ENCODE assay signal across 30 cellular contexts in genomic region chr5:93296338-93296737, GRCh38.
DNase-seq lines count a peak whose midpoint lies in the region; ATAC-seq, FAIRE-seq and TF ChIP-seq lines count a peak whose summit lies in the region.
"Had no signal": no experiment of that assay in that cellular context is flagged by ENCODE, and none has a peak within 500 bp of the region (broad histone marks: within the 10 kb centered on the region; RNA-seq: fewer than 3 reads in every experiment).

No MANE protein-coding gene starts in this region.

- no peak for TF ChIP-seq POLR2A in H54 (IDR thresholded peaks at IDR 0.05; ENCODE audit: low read depth, low read length)
- no peak for TF ChIP-seq POLR2A in IMR-90 (IDR thresholded peaks at IDR 0.05; ENCODE audit: low read depth, low read length)

- intact Hi-C loops in IMR-90 (cut with micrococcal nuclease) = no loop called here

- peak overlapping the region in 3 of 5 experiments; percentile 6 to 88 (median 68) for H3K27ac Mint-ChIP-seq in brain
- no peak overlapping the region for H3K27ac Mint-ChIP-seq in activated naive CD4-positive, alpha-beta T cell treated with anti-CD3 and anti-CD28 coated beads, Interleukin-2, amount 10 ng/mL, durations not matched to agents 7 days and 5 days
- H3K27ac Mint-ChIP-seq in chondrocyte (ENCODE audit: unreplicated experiment) = no peak overlapping the region
- H3K27ac Mint-ChIP-seq: activated CD4-positive, alpha-beta memory T cell treated with anti-CD3 and anti-CD28 coated beads, Interleukin-2, amount 10 ng/mL, durations not matched to agents 7 days and 5 days; activated naive CD8-positive, alpha-beta T cell treated with anti-CD3 and anti-CD28 coated beads, Interleukin-2, amount 10 ng/mL, durations not matched to agents 7 days and 5 days; stimulated activated naive B cell treated with anti-CD40 and anti-IgM and Interleukin-4, amounts not matched to agents 10 μg/mL and 1 μg/mL and 100 μg/mL, for 72 hours had no signal

- H4K8ac ChIP-seq in IMR-90 (ENCODE audit: low read depth in 2 of 2, low read length in 2 of 2) (no peak overlapping the region), neuronal stem cell (ENCODE audit: low read depth, low read length) (no peak overlapping the region)

- H3K23ac ChIP-seq in IMR-90 (ENCODE audit: low read depth, low read length) = no peak overlapping the region
- H3K23ac ChIP-seq in neuronal stem cell (ENCODE audit: low read depth, low read length, poor library complexity) = no peak overlapping the region

- H3K36me3 ChIP-seq in IMR-90 (ENCODE audit: control insufficient read depth, insufficient read depth, low read length) = no peaks in the 10 kb centered on the region
- no peaks in the 10 kb centered on the region for H3K36me3 ChIP-seq in neuronal stem cell (replicated peaks in 1 of 2; ENCODE audit: control insufficient read depth in 2 of 2, insufficient read depth in 2 of 2, low read length in 2 of 2)
- H3K36me3 ChIP-seq: BLaER1, sigmoid colon, suprapubic skin, upper lobe of right lung had no signal

- H3K4me1 Mint-ChIP-seq in brain (peaks cover 51% of the 10 kb centered on the region), chondrocyte (ENCODE audit: low read depth) (peaks cover 18% of the 10 kb centered on the region)
- H3K4me1 Mint-ChIP-seq in activated naive CD4-positive, alpha-beta T cell treated with anti-CD3 and anti-CD28 coated beads, Interleukin-2, amount 10 ng/mL, durations not matched to agents 7 days and 5 days = no peaks in the 10 kb centered on the region
- H3K4me1 Mint-ChIP-seq: activated CD4-positive, alpha-beta memory T cell treated with anti-CD3 and anti-CD28 coated beads, Interleukin-2, amount 10 ng/mL, durations not matched to agents 7 days and 5 days; activated naive CD8-positive, alpha-beta T cell treated with anti-CD3 and anti-CD28 coated beads, Interleukin-2, amount 10 ng/mL, durations not matched to agents 7 days and 5 days; stimulated activated naive B cell treated with anti-CD40 and anti-IgM and Interleukin-4, amounts not matched to agents 10 μg/mL and 1 μg/mL and 100 μg/mL, for 72 hours had no signal

- no peaks in the 10 kb centered on the region for H3K79me1 ChIP-seq in IMR-90 (ENCODE audit: low read depth in 1 of 2, low read length in 2 of 2)
- no peaks in the 10 kb centered on the region for H3K79me1 ChIP-seq in neuronal stem cell (ENCODE audit: low read depth, low read length)

- H3K9me3 Mint-ChIP-seq in brain (no peaks in the 10 kb centered on the region), chondrocyte (ENCODE audit: low read depth) (no peaks in the 10 kb centered on the region)
- no peaks in the 10 kb centered on the region for H3K9me3 Mint-ChIP-seq in activated naive CD4-positive, alpha-beta T cell treated with anti-CD3 and anti-CD28 coated beads, Interleukin-2, amount 10 ng/mL, durations not matched to agents 7 days and 5 days
- H3K9me3 Mint-ChIP-seq: activated CD4-positive, alpha-beta memory T cell treated with anti-CD3 and anti-CD28 coated beads, Interleukin-2, amount 10 ng/mL, durations not matched to agents 7 days and 5 days; activated naive CD8-positive, alpha-beta T cell treated with anti-CD3 and anti-CD28 coated beads, Interleukin-2, amount 10 ng/mL, durations not matched to agents 7 days and 5 days; stimulated activated naive B cell treated with anti-CD40 and anti-IgM and Interleukin-4, amounts not matched to agents 10 μg/mL and 1 μg/mL and 100 μg/mL, for 72 hours had no signal

- in situ Hi-C loops in IMR-90 (cut with MboI; ENCODE audit: low sequenced_read_pairs) = no loop called here

- no peaks in the 10 kb centered on the region for H3K27me3 ChIP-seq in IMR-90 (ENCODE audit: control insufficient read depth, insufficient read depth, low read length)
- no peaks in the 10 kb centered on the region for H3K27me3 ChIP-seq in neuronal stem cell (ENCODE audit: control insufficient read depth in 3 of 3, insufficient read depth in 3 of 3, low read depth in 1 of 3, low read length in 3 of 3)
- H3K27me3 ChIP-seq: BLaER1, sigmoid colon, suprapubic skin, upper lobe of right lung had no signal

- no peaks in the 10 kb centered on the region for H4K20me1 ChIP-seq in IMR-90 (ENCODE audit: insufficient read depth, low read length)
- H4K20me1 ChIP-seq: BLaER1 had no signal

- H3K4me3 ChIP-seq in IMR-90 (ENCODE audit: insufficient read depth, low read depth, low read length) (no peak overlapping the region), neuronal stem cell (ENCODE audit: low read length in 2 of 2) (no peak overlapping the region)
- H3K4me3 ChIP-seq: BLaER1, lung, sigmoid colon, suprapubic skin, upper lobe of right lung had no signal

- H3K4me3 Mint-ChIP-seq in brain (peak overlapping the region in 2 of 5 experiments; percentile 7 to 20), chondrocyte (ENCODE audit: unreplicated experiment) (no peak overlapping the region)
- H3K4me3 Mint-ChIP-seq in activated naive CD4-positive, alpha-beta T cell treated with anti-CD3 and anti-CD28 coated beads, Interleukin-2, amount 10 ng/mL, durations not matched to agents 7 days and 5 days = no peak overlapping the region
- H3K4me3 Mint-ChIP-seq: activated CD4-positive, alpha-beta memory T cell treated with anti-CD3 and anti-CD28 coated beads, Interleukin-2, amount 10 ng/mL, durations not matched to agents 7 days and 5 days; activated naive CD8-positive, alpha-beta T cell treated with anti-CD3 and anti-CD28 coated beads, Interleukin-2, amount 10 ng/mL, durations not matched to agents 7 days and 5 days; stimulated activated naive B cell treated with anti-CD40 and anti-IgM and Interleukin-4, amounts not matched to agents 10 μg/mL and 1 μg/mL and 100 μg/mL, for 72 hours had no signal

- H2BK12ac ChIP-seq in neuronal stem cell (ENCODE audit: low read length) = no peak overlapping the region

- TF ChIP-seq CTCF in IMR-90 (conservative IDR thresholded peaks at IDR 0.05; ENCODE audit: low read depth, low read length) (no peak), brain (conservative IDR thresholded peaks at IDR 0.05) (no peak), chondrocyte (IDR thresholded peaks at IDR 0.05) (no peak)

- H3K14ac ChIP-seq in IMR-90 (replicated peaks; ENCODE audit: low read depth, low read length) (no peak overlapping the region), neuronal stem cell (ENCODE audit: low read length) (no peak overlapping the region)

- H2AFZ ChIP-seq in IMR-90 (replicated peaks; ENCODE audit: low read length, poor library complexity) = no peak overlapping the region
- peak overlapping the region; percentile 13 for H2AFZ ChIP-seq in neuronal stem cell (ENCODE audit: low read length)

- H4K5ac ChIP-seq in IMR-90 (ENCODE audit: low read depth, low read length) = no peak overlapping the region

- TF ChIP-seq RAD21 in IMR-90 (IDR thresholded peaks at IDR 0.05; ENCODE audit: low read length) = no peak

- H3K4me2 ChIP-seq in IMR-90 (ENCODE audit: low read depth, low read length) (no peak overlapping the region), neuronal stem cell (ENCODE audit: insufficient read depth, low read length, poor library complexity, severe bottlenecking) (no peak overlapping the region)
- H3K4me2 ChIP-seq: BLaER1 had no signal

- no peak overlapping the region for H3K4ac ChIP-seq in IMR-90 (ENCODE audit: low read depth, low read length)
- no peak overlapping the region for H3K4ac ChIP-seq in neuronal stem cell (ENCODE audit: low read length)

- H3K9me1 ChIP-seq in IMR-90 (ENCODE audit: insufficient read depth, low read length) = no peaks in the 10 kb centered on the region

- ATAC-seq in IMR-90 (ENCODE audit: low read depth) = no peak
- ATAC-seq: stimulated activated naive B cell treated with anti-CD40 and anti-IgM and Interleukin-4, amounts not matched to agents 10 μg/mL and 1 μg/mL and 100 μg/mL, for 72 hours; upper lobe of right lung had no signal

- H3K9me3 ChIP-seq in IMR-90 (ENCODE audit: control insufficient read depth, insufficient read depth, low read length) (no peaks in the 10 kb centered on the region), neuronal stem cell (replicated peaks in 1 of 2; ENCODE audit: control insufficient read depth in 2 of 2, insufficient read depth in 1 of 2, low read depth in 1 of 2, low read length in 2 of 2) (no peaks in the 10 kb centered on the region)
- H3K9me3 ChIP-seq: BLaER1, sigmoid colon, suprapubic skin, upper lobe of right lung had no signal

- dilution Hi-C loops in IMR-90 (cut with HindIII; ENCODE audit: low sequenced_read_pairs, unreplicated experiment) = no loop called here

- 100% methylated on average over 1 of the region's 2 CpGs; no CpG with 5 or more reads in 1 of the 2 experiments for WGBS in IMR-90 (ENCODE audit: extremely low coverage in 2 of 2, insufficient read length in 1 of 2), 2 experiments
- no CpG with 5 or more reads among the region's 2 CpGs for WGBS in neuronal stem cell (ENCODE audit: extremely low coverage in 2 of 2, insufficient read length in 2 of 2, insufficient replicate concordance in 1 of 2), 2 donors

- no peak overlapping the region for H3K9ac ChIP-seq in IMR-90 (ENCODE audit: low read depth, low read length)
- no peak overlapping the region for H3K9ac ChIP-seq in neuronal stem cell (ENCODE audit: low read depth, low read length, poor library complexity)
- H3K9ac ChIP-seq: BLaER1 had no signal

- H3K27me3 Mint-ChIP-seq in brain (peaks cover 15% of the 10 kb centered on the region), chondrocyte (ENCODE audit: low read depth) (no peaks in the 10 kb centered on the region)
- H3K27me3 Mint-ChIP-seq in activated naive CD4-positive, alpha-beta T cell treated with anti-CD3 and anti-CD28 coated beads, Interleukin-2, amount 10 ng/mL, durations not matched to agents 7 days and 5 days = no peaks in the 10 kb centered on the region
- H3K27me3 Mint-ChIP-seq: activated CD4-positive, alpha-beta memory T cell treated with anti-CD3 and anti-CD28 coated beads, Interleukin-2, amount 10 ng/mL, durations not matched to agents 7 days and 5 days; activated naive CD8-positive, alpha-beta T cell treated with anti-CD3 and anti-CD28 coated beads, Interleukin-2, amount 10 ng/mL, durations not matched to agents 7 days and 5 days; stimulated activated naive B cell treated with anti-CD40 and anti-IgM and Interleukin-4, amounts not matched to agents 10 μg/mL and 1 μg/mL and 100 μg/mL, for 72 hours had no signal

- no peak overlapping the region for H2BK5ac ChIP-seq in IMR-90 (ENCODE audit: low read depth, low read length, poor library complexity, severe bottlenecking)
- no peak overlapping the region for H2BK5ac ChIP-seq in neuronal stem cell (ENCODE audit: low read length)

- BruUV-seq in IMR-90 (replicated peaks; lab: Mats Ljungman, UMichigan) = no TSS peak

- H2BK15ac ChIP-seq in IMR-90 (ENCODE audit: low read depth, low read length) = no peak overlapping the region
- H2BK15ac ChIP-seq in neuronal stem cell (ENCODE audit: low read length) = no peak overlapping the region

- H2AK5ac ChIP-seq in IMR-90 (ENCODE audit: low read depth, low read length) = no peak overlapping the region
- H2AK5ac ChIP-seq in neuronal stem cell (ENCODE audit: low read depth, low read length) = no peak overlapping the region

- CTCF ChIA-PET in IMR-90 (lab: Yijun Ruan, JAX) = no interaction called here
- CTCF ChIA-PET in activated naive CD4-positive, alpha-beta T cell treated with anti-CD3 and anti-CD28 coated beads, Interleukin-2, amount 10 ng/mL, durations not matched to agents 7 days and 5 days (lab: Charles Lee) = no interaction called here

- FAIRE-seq in H54 (lab: Jason Lieb, UNC) = peak; percentile 70
- FAIRE-seq: G401.6, GM18507, TTC549 had no signal

- no peak overlapping the region for H3K27ac ChIP-seq in IMR-90 (ENCODE audit: insufficient read depth, low read length)
- no peak overlapping the region for H3K27ac ChIP-seq in neuronal stem cell (replicated peaks; ENCODE audit: low read length)
- H3K27ac ChIP-seq: BLaER1, RWPE1, sigmoid colon, suprapubic skin, upper lobe of right lung had no signal

- H4K91ac ChIP-seq in IMR-90 (ENCODE audit: insufficient read depth, low read depth, low read length) (no peak overlapping the region), neuronal stem cell (ENCODE audit: low read depth, low read length, poor library complexity) (no peak overlapping the region)

- H2BK120ac ChIP-seq in IMR-90 (ENCODE audit: low read depth, low read length) (no peak overlapping the region), neuronal stem cell (ENCODE audit: low read depth, low read length) (no peak overlapping the region)

- DNase-seq in H54 (ENCODE audit: insufficient read length, low spot score) (no peak), IMR-90 (peak; percentile 17), neuronal stem cell (ENCODE audit: low spot score) (no peak), SKM-1 (lab: John Stamatoyannopoulos, UW; ENCODE audit: unreplicated experiment) (no peak), chondrocyte (ENCODE audit: low spot score) (no peak)
- DNase-seq in activated naive CD4-positive, alpha-beta T cell treated with anti-CD3 and anti-CD28 coated beads, Interleukin-2, amount 10 ng/mL, durations not matched to agents 7 days and 5 days = no peak
- no peak for DNase-seq in activated T-cell treated with anti-CD3 and anti-CD28 coated beads, Interleukin-2, amount 50 U/mL, for 48 hours
- DNase-seq: activated CD4-positive, alpha-beta memory T cell treated with anti-CD3 and anti-CD28 coated beads, Interleukin-2, amount 10 ng/mL, durations not matched to agents 7 days and 5 days; activated CD4-positive, CD25-positive, alpha-beta regulatory T cell treated with anti-CD3 and anti-CD28 coated beads, Interleukin-2, amount 50 U/mL, for 72 hours; activated effector memory CD4-positive, alpha-beta T cell treated with Interleukin-2 at 50 U/mL for 16 hours; activated naive CD8-positive, alpha-beta T cell treated with anti-CD3 and anti-CD28 coated beads, Interleukin-2, amount 10 ng/mL, durations not matched to agents 7 days and 5 days; DMS153; effector CD4-positive, alpha-beta T cell; KG1; NCI-H1417; NCI-H2081; NCI-H226; NCI-H69; posterior cingulate gyrus; sigmoid colon; stimulated activated naive B cell treated with anti-CD40 and anti-IgM and Interleukin-4, amounts not matched to agents 10 μg/mL and 1 μg/mL and 100 μg/mL, for 72 hours; upper lobe of right lung had no signal

- no peak overlapping the region for H2BK20ac ChIP-seq in IMR-90 (ENCODE audit: low read depth, low read length)

- no peak overlapping the region for H2AK9ac ChIP-seq in IMR-90 (replicated peaks; ENCODE audit: low read depth, low read length, poor library complexity)

- H3K4me1 ChIP-seq in IMR-90 (ENCODE audit: control insufficient read depth, insufficient read depth, low read length) (peaks cover 4% of the 10 kb centered on the region; the same call in 1 of the 2 replicates), neuronal stem cell (ENCODE audit: control insufficient read depth in 2 of 2, insufficient read depth in 1 of 2, low read depth in 1 of 2, low read length in 2 of 2) (peaks cover 4 to 17% of the 10 kb centered on the region in 2 donors)
- H3K4me1 ChIP-seq: sigmoid colon, suprapubic skin, upper lobe of right lung had no signal

- no peak overlapping the region for H3K56ac ChIP-seq in IMR-90 (ENCODE audit: extremely low read depth, insufficient read depth, low read length)

- no peak overlapping the region for H3K18ac ChIP-seq in IMR-90 (ENCODE audit: low read depth, low read length)
- H3K18ac ChIP-seq in neuronal stem cell (ENCODE audit: low read length) = no peak overlapping the region

- H3K36me3 Mint-ChIP-seq in brain (no peaks in the 10 kb centered on the region), chondrocyte (ENCODE audit: low read depth) (no peaks in the 10 kb centered on the region)
- H3K36me3 Mint-ChIP-seq in activated naive CD4-positive, alpha-beta T cell treated with anti-CD3 and anti-CD28 coated beads, Interleukin-2, amount 10 ng/mL, durations not matched to agents 7 days and 5 days = no peaks in the 10 kb centered on the region
- H3K36me3 Mint-ChIP-seq: activated naive CD8-positive, alpha-beta T cell treated with anti-CD3 and anti-CD28 coated beads, Interleukin-2, amount 10 ng/mL, durations not matched to agents 7 days and 5 days; stimulated activated naive B cell treated with anti-CD40 and anti-IgM and Interleukin-4, amounts not matched to agents 10 μg/mL and 1 μg/mL and 100 μg/mL, for 72 hours had no signal

- POLR2A ChIA-PET in IMR-90 (lab: Charles Lee; ENCODE audit: unreplicated experiment) = no interaction called here

Comparison
In these comparisons a context has a peak if more than half of its experiments do, and no peak if none do; other contexts are left out.
1. H3K27ac Mint-ChIP-seq: peak in brain (3 of 5); none in activated naive CD4-positive, alpha-beta T cell treated with anti-CD3 and anti-CD28 coated beads, Interleukin-2, amount 10 ng/mL, durations not matched to agents 7 days and 5 days (single experiment) and chondrocyte (single experiment).